ENCODE assay signal across 8 cellular contexts in genomic region chr7:157613575-157614322, GRCh38.
DNase-seq lines count a peak whose midpoint lies in the region; ATAC-seq and TF ChIP-seq lines count a peak whose summit lies in the region.

No MANE protein-coding gene starts in this region.

- ATAC-seq in CD4-positive, CD25-positive, alpha-beta regulatory T cell (ENCODE audit: low read depth in 2 of 2): no peak
- ATAC-seq in GM21825 (IDR thresholded peaks at IDR 0.05; ENCODE audit: unreplicated experiment): no peak
- ATAC-seq in GM18870 (IDR thresholded peaks at IDR 0.05; ENCODE audit: unreplicated experiment): no peak
- no peak for ATAC-seq in HG03442 (IDR thresholded peaks at IDR 0.05; ENCODE audit: unreplicated experiment)

- no peaks in the 10 kb centered on the region for H3K27me3 ChIP-seq in CD4-positive, CD25-positive, alpha-beta regulatory T cell (ENCODE audit: control insufficient read depth, insufficient read depth, low read length)
- H3K27me3 ChIP-seq in prostate gland (replicated peaks; ENCODE audit: insufficient read depth): no peaks in the 10 kb centered on the region

- DNase-seq in CD4-positive, CD25-positive, alpha-beta regulatory T cell: peak in 1 of 3 donors; percentile 9
- DNase-seq in NB4 (ENCODE audit: low read depth) (peak; percentile 97), foreskin fibroblast (peak; percentile 3 to 7), prostate gland (ENCODE audit: low spot score) (no peak), iPS-NIHi7 (ENCODE audit: extremely low spot score) (no peak)

- no peaks in the 10 kb centered on the region for H3K27me3 Mint-ChIP-seq in CD4-positive, CD25-positive, alpha-beta regulatory T cell

- H3K9me3 ChIP-seq in CD4-positive, CD25-positive, alpha-beta regulatory T cell (ENCODE audit: control insufficient read depth in 2 of 2, low read length in 2 of 2): no peaks in the 10 kb centered on the region
- H3K9me3 ChIP-seq in prostate gland: no peaks in the 10 kb centered on the region

- TF ChIP-seq POLR2A in NB4 (IDR thresholded peaks at IDR 0.05; ENCODE audit: extremely low read depth, insufficient read length): peak; percentile 30
- no peak for TF ChIP-seq POLR2A in prostate gland (IDR thresholded peaks at IDR 0.05)

- peak overlapping the region; percentile 67 for H3K27ac ChIP-seq in CD4-positive, CD25-positive, alpha-beta regulatory T cell (ENCODE audit: insufficient read depth, low read length, poor library complexity, severe bottlenecking)
- peak overlapping the region in 1 of 2 donors; percentile 33 for H3K27ac ChIP-seq in prostate gland

- H3K27ac Mint-ChIP-seq in CD4-positive, CD25-positive, alpha-beta regulatory T cell: peak overlapping the region in 2 of 3 donors; percentile 90

- no peaks in the 10 kb centered on the region for H3K9me3 Mint-ChIP-seq in CD4-positive, CD25-positive, alpha-beta regulatory T cell

- WGBS in prostate gland: 70% methylated on average over 45 of the region's 51 CpGs

- H3K4me1 ChIP-seq in CD4-positive, CD25-positive, alpha-beta regulatory T cell (ENCODE audit: control insufficient read depth, insufficient read depth, low read length, poor library complexity, severe bottlenecking): peaks cover 19% of the 10 kb centered on the region
- H3K4me1 ChIP-seq in prostate gland (replicated peaks): no peaks in the 10 kb centered on the region

- peaks cover 3 to 33% (median 11%) of the 10 kb centered on the region in 4 donors for H3K4me1 Mint-ChIP-seq in CD4-positive, CD25-positive, alpha-beta regulatory T cell

- H3K36me3 Mint-ChIP-seq in CD4-positive, CD25-positive, alpha-beta regulatory T cell: no peaks in the 10 kb centered on the region

- no peaks in the 10 kb centered on the region for H3K36me3 ChIP-seq in CD4-positive, CD25-positive, alpha-beta regulatory T cell (ENCODE audit: control insufficient read depth, insufficient read depth, low read length)
- H3K36me3 ChIP-seq in prostate gland: no peaks in the 10 kb centered on the region

- intact Hi-C loops in prostate gland (cut with DNase I): no loop called here

- TF ChIP-seq CTCF in NB4 (IDR thresholded peaks at IDR 0.05; ENCODE audit: low read depth, low read length) (no peak), foreskin fibroblast (IDR thresholded peaks at IDR 0.05; ENCODE audit: low read depth, low read length) (no peak), prostate gland (IDR thresholded peaks at IDR 0.05) (no peak)

- peak overlapping the region; percentile 32 to 97 (median 60) for H3K4me3 Mint-ChIP-seq in CD4-positive, CD25-positive, alpha-beta regulatory T cell

- H3K4me3 ChIP-seq in CD4-positive, CD25-positive, alpha-beta regulatory T cell (ENCODE audit: low read depth, low read length): no peak overlapping the region
- H3K4me3 ChIP-seq in NB4 (ENCODE audit: low read depth, low read length) (peak overlapping the region; percentile 65), foreskin fibroblast (ENCODE audit: low read depth in 1 of 2, low read length in 2 of 2) (peak overlapping the region in 1 of 2 donors; percentile 33), prostate gland (peak overlapping the region; percentile 21 to 23)

Comparison
In these comparisons a context has a peak if more than half of its experiments do, and no peak if none do; other contexts are left out.
1. DNase-seq: peak in NB4 (single experiment) and foreskin fibroblast (2 of 2); none in prostate gland (single experiment) and iPS-NIHi7 (single experiment).